11 cellular contexts compared by ENCODE assay signal in the genomic region with DNA sequence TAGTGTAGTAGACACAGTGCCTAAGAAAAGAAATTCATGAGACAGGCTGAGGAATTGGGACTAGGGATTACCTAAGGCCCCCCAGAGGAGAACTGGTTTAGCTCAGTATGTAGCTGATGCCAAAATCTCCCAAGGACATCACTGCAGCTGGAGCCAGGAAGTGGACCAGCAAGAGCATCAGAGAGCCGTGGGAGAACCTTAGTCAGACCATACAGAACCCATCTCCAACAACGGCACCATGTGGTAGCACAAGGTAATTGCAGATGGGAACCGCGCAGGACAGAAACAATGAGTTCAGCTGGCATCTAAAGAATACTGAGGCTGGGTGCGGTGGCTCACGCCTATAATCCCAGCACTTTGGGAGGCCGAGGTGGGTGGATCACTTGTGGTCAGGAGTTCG.
A peak's percentile ranks its signal among the peaks of the same experiment; 100 is the strongest.
DNase-seq lines count a peak whose midpoint lies in the region; ATAC-seq, FAIRE-seq and TF ChIP-seq lines count a peak whose summit lies in the region.
"Had no signal": no experiment of that assay in that cellular context is flagged by ENCODE, and none has a peak within 500 bp of the region (broad histone marks: within the 10 kb centered on the region; RNA-seq: fewer than 3 reads in every experiment).

No MANE protein-coding gene starts in this region.

- no peak overlapping the region for H2BK5ac ChIP-seq in H9 (ENCODE audit: insufficient read length, low read length)

- H3K23ac ChIP-seq in H9 (ENCODE audit: insufficient read length, low read depth, low read length) = no peak overlapping the region

- no peak overlapping the region for H4K91ac ChIP-seq in H9 (ENCODE audit: insufficient read length, low read depth, low read length)

- no peak overlapping the region for H2BK20ac ChIP-seq in H9 (ENCODE audit: low read depth, low read length, poor library complexity, severe bottlenecking)

- WGBS in H9 (ENCODE audit: extremely low coverage, insufficient read length, low lambda C conversion rate) = no CpG with 5 or more reads among the region's 8 CpGs

- H3K56ac ChIP-seq in H9 (ENCODE audit: insufficient read length, low read depth, low read length) = no peak overlapping the region

- H4K5ac ChIP-seq in H9 (ENCODE audit: insufficient read length, low read depth, low read length) = no peak overlapping the region

- no peak overlapping the region for H2AK5ac ChIP-seq in H9 (ENCODE audit: insufficient read length, low read length)

- H3K4me1 ChIP-seq in H9 (ENCODE audit: insufficient read depth, low read length) = no peaks in the 10 kb centered on the region

- ATAC-seq in HG02588 (IDR thresholded peaks at IDR 0.05; ENCODE audit: unreplicated experiment) (no peak), GM18868 (IDR thresholded peaks at IDR 0.05; ENCODE audit: unreplicated experiment) (no peak), HG02840 (IDR thresholded peaks at IDR 0.05; ENCODE audit: low FRiP score, unreplicated experiment) (no peak)
- ATAC-seq: activated naive CD8-positive, alpha-beta T cell treated with anti-CD3 and anti-CD28 coated beads, Interleukin-2, amount 50 U/mL, for 24 hours had no signal

- H3K9me3 Mint-ChIP-seq in H9 = no peaks in the 10 kb centered on the region

- no peaks in the 10 kb centered on the region for H3K36me3 Mint-ChIP-seq in H9 (ENCODE audit: insufficient read depth in 1 of 3, low read depth in 3 of 3)

- no peak overlapping the region for H2BK12ac ChIP-seq in H9 (ENCODE audit: insufficient read length, low read depth, low read length)

- no peak overlapping the region for H4K8ac ChIP-seq in H9 (replicated peaks; ENCODE audit: insufficient read length, low read depth, low read length)

- H4K20me1 ChIP-seq in H9 (ENCODE audit: control insufficient read depth, insufficient read depth, insufficient read length) = no peaks in the 10 kb centered on the region

- H3K9me3 ChIP-seq in H9 (ENCODE audit: control insufficient read depth, low read depth, low read length) = no peaks in the 10 kb centered on the region

- no peaks in the 10 kb centered on the region for H3K79me1 ChIP-seq in H9 (ENCODE audit: insufficient read depth, low read depth, low read length, poor library complexity, severe bottlenecking)

- no peak overlapping the region for H3K18ac ChIP-seq in H9 (ENCODE audit: insufficient read length, low read depth, low read length)

- H3K79me2 ChIP-seq in H9 (ENCODE audit: insufficient read depth, low read length) = no peaks in the 10 kb centered on the region

- no peak for FAIRE-seq in D721Med (lab: Jason Lieb, UNC)

- H3T11ph ChIP-seq in H9 (ENCODE audit: low read length) = no peak overlapping the region

- H3K4me1 Mint-ChIP-seq in H9 = peaks cover 3 to 4% of the 10 kb centered on the region in 2 experiments; a peak in 2 of 4 replicates
- H3K4me1 Mint-ChIP-seq: activated naive CD8-positive, alpha-beta T cell treated with anti-CD3 and anti-CD28 coated beads, Interleukin-2, amount 50 U/mL, for 24 hours had no signal

- no peaks in the 10 kb centered on the region; the same call in 1 of the 2 replicates for H3K27me3 Mint-ChIP-seq in H9 (ENCODE audit: low read depth)
- H3K27me3 Mint-ChIP-seq: activated naive CD8-positive, alpha-beta T cell treated with anti-CD3 and anti-CD28 coated beads, Interleukin-2, amount 50 U/mL, for 24 hours had no signal

- no peak overlapping the region for H2AFZ ChIP-seq in H9 (ENCODE audit: low read length)

- no peak overlapping the region for H3K4me3 Mint-ChIP-seq in H9
- H3K4me3 Mint-ChIP-seq: activated naive CD8-positive, alpha-beta T cell treated with anti-CD3 and anti-CD28 coated beads, Interleukin-2, amount 50 U/mL, for 24 hours had no signal

- H3K27ac Mint-ChIP-seq in H9 = no peak overlapping the region
- H3K27ac Mint-ChIP-seq: activated naive CD8-positive, alpha-beta T cell treated with anti-CD3 and anti-CD28 coated beads, Interleukin-2, amount 50 U/mL, for 24 hours had no signal

- no peak overlapping the region for H3K14ac ChIP-seq in H9 (ENCODE audit: insufficient read depth, low read length)

- H3K4me2 ChIP-seq in H9 (ENCODE audit: insufficient read depth, insufficient read length, low read length) = no peak overlapping the region

- H2BK15ac ChIP-seq in H9 (ENCODE audit: low read depth, low read length) = no peak overlapping the region

- H2BK120ac ChIP-seq in H9 (ENCODE audit: low read depth, low read length, poor library complexity, severe bottlenecking) = no peak overlapping the region

- no peak for DNase-seq in D721Med (ENCODE audit: insufficient read length, low spot score)
- peak; percentile 86 for DNase-seq in H9
- DNase-seq in SK-N-DZ (ENCODE audit: low spot score) = peak; percentile 14
- peak; percentile 81 for DNase-seq in islet precursor cell
- DNase-seq in midbrain (lab: John Stamatoyannopoulos, UW) = no peak
- DNase-seq: activated naive CD8-positive, alpha-beta T cell treated with anti-CD3 and anti-CD28 coated beads, Interleukin-2, amount 50 U/mL, for 24 hours; NCI-H1105 treated with DMSO at 0.1 percent for 48 hours; stimulated activated naive CD4-positive, alpha-beta T cell treated with Interleukin-2 at 50 U/mL for 16 hours had no signal

- no peak overlapping the region for H3K27ac ChIP-seq in H9 (ENCODE audit: insufficient read length, low read depth, low read length)

- no peak overlapping the region for H3K9ac ChIP-seq in H9 (ENCODE audit: extremely low read depth, insufficient read length, low read length)

- H3K27me3 ChIP-seq in H9 (ENCODE audit: insufficient read depth, low read length) = no peaks in the 10 kb centered on the region

- peak; percentile 26 for TF ChIP-seq CTCF in D721Med (IDR thresholded peaks at IDR 0.05; ENCODE audit: insufficient read depth, missing control alignments)
- peak; percentile 85 for TF ChIP-seq CTCF in H9 (conservative IDR thresholded peaks at IDR 0.05)

- H3K23me2 ChIP-seq in H9 (ENCODE audit: insufficient read length, low read depth, low read length, poor library complexity, severe bottlenecking) = no peaks in the 10 kb centered on the region

- no peak overlapping the region for H3K4ac ChIP-seq in H9 (ENCODE audit: low read depth, low read length)

Comparison
In these comparisons a context has a peak if more than half of its experiments do, and no peak if none do; other contexts are left out.
1. DNase-seq: peak in H9 (single experiment), SK-N-DZ (single experiment) and islet precursor cell (single experiment); none in D721Med (single experiment) and midbrain (single experiment).